In genomic region chr14:104718871-104719270, GRCh38 we compare ENCODE assay signal across 13 cellular contexts. TPM values are rescaled to one million over a fixed set of nuclear protein-coding genes. Genes with fewer than 3 reads are reported as not detected.
DNase-seq lines count a peak whose midpoint lies in the region; ATAC-seq and TF ChIP-seq lines count a peak whose summit lies in the region.
"Had no signal": no experiment of that assay in that cellular context is flagged by ENCODE, and none has a peak within 500 bp of the region (broad histone marks: within the 10 kb centered on the region; RNA-seq: fewer than 3 reads in every experiment).

No MANE protein-coding gene starts in this region.

- H3K4me3 ChIP-seq in left ventricle myocardium inferior: no peak overlapping the region
- H3K4me3 ChIP-seq in gastrocnemius medialis: no peak overlapping the region
- H3K4me3 ChIP-seq: GM23248, HAP-1 had no signal

- H3K27ac Mint-ChIP-seq in T-helper 2 cell treated with Interferon-gamma antibody and Interleukin-4, amounts not matched to agents 5 μg/mL and 100 μg/mL, for 36 hours: no peak overlapping the region
- H3K27ac Mint-ChIP-seq: CD4-positive, alpha-beta T cell had no signal

- intact Hi-C loops in left ventricle myocardium inferior (cut with micrococcal nuclease) (no loop called here), left cardiac atrium (cut with DNase I) (no loop called here), gastrocnemius medialis (cut with DNase I; ENCODE audit: low total_unique reads) (no loop called here)

- H3K27ac ChIP-seq in left ventricle myocardium inferior (replicated peaks) (peak overlapping the region; percentile 69), RWPE1 (peak overlapping the region; percentile 58), gastrocnemius medialis (peak overlapping the region; percentile 58 to 68 (median 64))
- H3K27ac ChIP-seq: C4-2B, GM23248 had no signal

- H3K4me1 Mint-ChIP-seq in T-helper 2 cell treated with Interferon-gamma antibody and Interleukin-4, amounts not matched to agents 5 μg/mL and 100 μg/mL, for 36 hours (ENCODE audit: low read depth): no peaks in the 10 kb centered on the region
- H3K4me1 Mint-ChIP-seq: B cell had no signal

- POLR2A ChIA-PET in RWPE1 (lab: Yijun Ruan, JAX; ENCODE audit: low non-redundant PET): no interaction called here

- peaks cover 38% of the 10 kb centered on the region for H3K36me3 ChIP-seq in left ventricle myocardium inferior
- peaks cover 0 to 8% of the 10 kb centered on the region in 2 donors for H3K36me3 ChIP-seq in gastrocnemius medialis
- H3K36me3 ChIP-seq: HAP-1 had no signal

- ATAC-seq in left cardiac atrium: no peak
- ATAC-seq in gastrocnemius medialis: no peak
- ATAC-seq: HepG2 had no signal

- TF ChIP-seq POLR2A in gastrocnemius medialis (IDR thresholded peaks at IDR 0.05): no peak

- H3K9me3 ChIP-seq in left ventricle myocardium inferior (replicated peaks) (no peaks in the 10 kb centered on the region), gastrocnemius medialis (no peaks in the 10 kb centered on the region)
- H3K9me3 ChIP-seq: Caco-2, HAP-1 had no signal

- CTCF ChIA-PET in RWPE1 (lab: Yijun Ruan, JAX): interaction anchor here (0.5 kb wide), 1 partner anchor 1397 kb away, joined by 3 read pairs; no protein-coding TSS in a partner anchor

- peaks cover 57% of the 10 kb centered on the region for H3K4me1 ChIP-seq in left ventricle myocardium inferior
- peaks cover 21 to 38% of the 10 kb centered on the region in 2 donors for H3K4me1 ChIP-seq in gastrocnemius medialis
- H3K4me1 ChIP-seq: HAP-1 had no signal

- TF ChIP-seq CTCF in left ventricle myocardium inferior (IDR thresholded peaks at IDR 0.05; ENCODE audit: borderline replicate concordance) (no peak), RWPE1 (conservative IDR thresholded peaks at IDR 0.05; ENCODE audit: low read depth) (no peak), gastrocnemius medialis (IDR thresholded peaks at IDR 0.05 in 4 of 5, conservative IDR thresholded peaks at IDR 0.05 in 1 of 5) (no peak)

- H3K9me3 Mint-ChIP-seq in T-helper 2 cell treated with Interferon-gamma antibody and Interleukin-4, amounts not matched to agents 5 μg/mL and 100 μg/mL, for 36 hours: no peaks in the 10 kb centered on the region
- H3K9me3 Mint-ChIP-seq: CD4-positive, alpha-beta T cell had no signal

- no peak overlapping the region for H3K4me3 Mint-ChIP-seq in T-helper 2 cell treated with Interferon-gamma antibody and Interleukin-4, amounts not matched to agents 5 μg/mL and 100 μg/mL, for 36 hours
- H3K4me3 Mint-ChIP-seq: B cell; CD4-positive, alpha-beta T cell had no signal

- DNase-seq in left ventricle myocardium inferior: no peak
- no peak for DNase-seq in left cardiac atrium
- DNase-seq in RWPE1 (ENCODE audit: low spot score): no peak
- no peak for DNase-seq in gastrocnemius medialis
- DNase-seq in T-helper 2 cell treated with Interferon-gamma antibody and Interleukin-4, amounts not matched to agents 5 μg/mL and 100 μg/mL, for 36 hours (ENCODE audit: low spot score): no peak
- no peak for DNase-seq in foreskin melanocyte
- DNase-seq: Caco-2; CD4-positive, alpha-beta T cell; GM23248 had no signal

- no peaks in the 10 kb centered on the region for H3K27me3 Mint-ChIP-seq in T-helper 2 cell treated with Interferon-gamma antibody and Interleukin-4, amounts not matched to agents 5 μg/mL and 100 μg/mL, for 36 hours (ENCODE audit: low read depth)
- H3K27me3 Mint-ChIP-seq: B cell; CD4-positive, alpha-beta T cell had no signal

- in situ Hi-C loops in gastrocnemius medialis (cut with MboI; ENCODE audit: low sequenced_read_pairs in 4 of 4): no loop called here

- H3K36me3 Mint-ChIP-seq in T-helper 2 cell treated with Interferon-gamma antibody and Interleukin-4, amounts not matched to agents 5 μg/mL and 100 μg/mL, for 36 hours (ENCODE audit: low read depth): peaks cover 22% of the 10 kb centered on the region

- no peaks in the 10 kb centered on the region for H3K27me3 ChIP-seq in left ventricle myocardium inferior (ENCODE audit: low read depth)
- H3K27me3 ChIP-seq in gastrocnemius medialis: no peaks in the 10 kb centered on the region

RNA-seq across cellular contexts. Expression of gene ADSS1, which starts 5.2 kb away (rescaled TPM):
- 218 TPM for total RNA-seq in left ventricle myocardium inferior
- 100 to 1,000 TPM in 1 of 2 donors, 10 to 100 TPM in 1; 86.2 to 102 TPM for total RNA-seq in left cardiac atrium
- total RNA-seq in gastrocnemius medialis: 100 to 1,000 TPM; 165 to 577 (median 232) TPM

RNA-seq across cellular contexts. Expression of gene INF2, which starts 29.5 kb away (rescaled TPM):
- total RNA-seq in left ventricle myocardium inferior: 28.5 TPM
- 10 to 100 TPM; 44.4 to 44.7 TPM for total RNA-seq in left cardiac atrium
- total RNA-seq in gastrocnemius medialis: 10 to 100 TPM; 11.6 to 34.6 (median 19.7) TPM

RNA-seq across cellular contexts. Expression of gene SIVA1, which starts 34.1 kb away (rescaled TPM):
- total RNA-seq in left ventricle myocardium inferior (55.6 TPM), left cardiac atrium (10 to 100 TPM; 67.6 to 68.7 TPM), gastrocnemius medialis (100 to 1,000 TPM; 228 to 357 (median 264) TPM)
